ENCODE assay signal across 8 cellular contexts in genomic region chr20:31674895-31675827, GRCh38. TPM values are rescaled to one million over a fixed set of nuclear protein-coding genes. Genes with fewer than 3 reads are reported as not detected.
DNase-seq lines count a peak whose midpoint lies in the region; ATAC-seq and TF ChIP-seq lines count a peak whose summit lies in the region.

No MANE protein-coding gene starts in this region.

- H3K27ac ChIP-seq in osteoblast (ENCODE audit: low read depth, low read length) (peak overlapping the region; percentile 79), thoracic aorta (peak overlapping the region; percentile 82 to 86)

- no peak for TF ChIP-seq CTCF in osteoblast (IDR thresholded peaks at IDR 0.05; ENCODE audit: extremely low read depth, low read depth, low read length)
- TF ChIP-seq CTCF in thoracic aorta (IDR thresholded peaks at IDR 0.05) = no peak

- no peaks in the 10 kb centered on the region for H3K9me3 ChIP-seq in osteoblast (ENCODE audit: low read depth, low read length)
- no peaks in the 10 kb centered on the region for H3K9me3 ChIP-seq in thoracic aorta

- ATAC-seq in HG02588 (IDR thresholded peaks at IDR 0.05; ENCODE audit: unreplicated experiment) = peak; percentile 55
- peak; percentile 68 to 75 for ATAC-seq in activated T-cell treated with anti-CD3 and anti-CD28 coated beads, Interleukin-2, amount 50 U/mL, for 4 hours
- ATAC-seq in thoracic aorta (ENCODE audit: insufficient number of reproducible peaks, low FRiP score, low read depth) = peak; percentile 40

- peak overlapping the region; percentile 86 for H3K4me3 Mint-ChIP-seq in activated T-cell treated with anti-CD3 and anti-CD28 coated beads, Interleukin-2, amount 50 U/mL, for 4 hours

- peaks cover 88% of the 10 kb centered on the region for H3K79me2 ChIP-seq in osteoblast (ENCODE audit: insufficient read depth, low read length)

- peaks cover 37% of the 10 kb centered on the region for H3K36me3 Mint-ChIP-seq in activated T-cell treated with anti-CD3 and anti-CD28 coated beads, Interleukin-2, amount 50 U/mL, for 4 hours (ENCODE audit: insufficient read depth)

- peaks cover 9% of the 10 kb centered on the region for H4K20me1 ChIP-seq in osteoblast (ENCODE audit: insufficient read depth, low read length)

- no peaks in the 10 kb centered on the region for H3K27me3 Mint-ChIP-seq in activated T-cell treated with anti-CD3 and anti-CD28 coated beads, Interleukin-2, amount 50 U/mL, for 4 hours (ENCODE audit: low read depth)

- peak overlapping the region; percentile 76 for H3K4me2 ChIP-seq in osteoblast (ENCODE audit: insufficient read depth, low read length)

- no peak overlapping the region for H2AFZ ChIP-seq in osteoblast (ENCODE audit: low read length)

- H3K27me3 ChIP-seq in osteoblast (ENCODE audit: insufficient read depth, low read length) (no peaks in the 10 kb centered on the region), thoracic aorta (replicated peaks; ENCODE audit: insufficient read depth) (no peaks in the 10 kb centered on the region)

- H3K4me3 ChIP-seq in osteoblast (ENCODE audit: insufficient read depth, low read length) (peak overlapping the region; percentile 51), thoracic aorta (peak overlapping the region; percentile 56)

- H3K9me3 Mint-ChIP-seq in activated T-cell treated with anti-CD3 and anti-CD28 coated beads, Interleukin-2, amount 50 U/mL, for 4 hours = no peaks in the 10 kb centered on the region

- peaks cover 75% of the 10 kb centered on the region for H3K4me1 Mint-ChIP-seq in activated T-cell treated with anti-CD3 and anti-CD28 coated beads, Interleukin-2, amount 50 U/mL, for 4 hours (ENCODE audit: low read depth)

- H3K36me3 ChIP-seq in osteoblast (ENCODE audit: insufficient read depth, low read length) (peaks cover 20% of the 10 kb centered on the region), thoracic aorta (no peaks in the 10 kb centered on the region)

- H3K4me1 ChIP-seq in osteoblast (ENCODE audit: insufficient read depth, low read length) (peaks cover 45% of the 10 kb centered on the region), thoracic aorta (ENCODE audit: control insufficient read depth in 1 of 2, low read depth in 2 of 2) (peaks cover 85 to 100% of the 10 kb centered on the region in 2 donors)

- DNase-seq in GF-D8 (lab: John Stamatoyannopoulos, UW) (peak; percentile 96), OCI-M1 (lab: John Stamatoyannopoulos, UW) (peak; percentile 93), fibroblast of peridontal ligament (ENCODE audit: extremely low read depth) (peak; percentile 83), osteoblast (ENCODE audit: insufficient read length, low spot score, missing footprints) (peak; percentile 90), thoracic aorta (ENCODE audit: low spot score) (peak; percentile 52), DMS114 treated with DMSO at 0.1 percent for 48 hours (lab: John Stamatoyannopoulos, UW; ENCODE audit: unreplicated experiment) (no peak)
- DNase-seq in activated T-cell treated with anti-CD3 and anti-CD28 coated beads, Interleukin-2, amount 50 U/mL, for 4 hours = peak; percentile 56

RNA-seq across cellular contexts. Expression of gene COX4I2, which starts 37.4 kb away (rescaled TPM):
- not detected for total RNA-seq in activated T-cell treated with anti-CD3 and anti-CD28 coated beads, Interleukin-2, amount 50 U/mL, for 4 hours
- total RNA-seq in osteoblast = not detected in 2 replicates
- total RNA-seq in thoracic aorta = 1 to 10 TPM in 1 of 2 donors, not detected in 1; 4.9 TPM

RNA-seq across cellular contexts. Expression of gene BCL2L1, which starts 47.5 kb away (rescaled TPM):
- 100 to 1,000 TPM; 237 to 274 (median 248) TPM for total RNA-seq in activated T-cell treated with anti-CD3 and anti-CD28 coated beads, Interleukin-2, amount 50 U/mL, for 4 hours
- total RNA-seq in osteoblast (127 and 136 TPM in 2 replicates), thoracic aorta (100 to 1,000 TPM; 137 to 187 TPM)
